ENCODE assay signal across 8 cellular contexts in genomic region chr4:184475096-184475461, GRCh38. TPM values are rescaled to one million over a fixed set of nuclear protein-coding genes. Genes with fewer than 3 reads are reported as not detected.
DNase-seq lines count a peak whose midpoint lies in the region; ATAC-seq and TF ChIP-seq lines count a peak whose summit lies in the region.

No MANE protein-coding gene starts in this region.

- no peak for TF ChIP-seq CTCF in WERI-Rb-1 (IDR thresholded peaks at IDR 0.05; ENCODE audit: low read depth, low read length)
- no peak for TF ChIP-seq CTCF in chondrocyte (IDR thresholded peaks at IDR 0.05)

- H3K27ac ChIP-seq in CD4-positive, CD25-positive, alpha-beta regulatory T cell (ENCODE audit: insufficient read depth, low read length, poor library complexity, severe bottlenecking) = peak overlapping the region; percentile 97
- H3K27ac ChIP-seq in WERI-Rb-1 = peak overlapping the region; percentile 77

- H3K27me3 ChIP-seq in CD4-positive, CD25-positive, alpha-beta regulatory T cell (ENCODE audit: control insufficient read depth, insufficient read depth, low read length) = no peaks in the 10 kb centered on the region
- no peaks in the 10 kb centered on the region for H3K27me3 ChIP-seq in WERI-Rb-1 (ENCODE audit: insufficient read depth, low read depth, severe bottlenecking)

- H3K4me1 ChIP-seq in CD4-positive, CD25-positive, alpha-beta regulatory T cell (ENCODE audit: control insufficient read depth, insufficient read depth, low read length, poor library complexity, severe bottlenecking) = peaks cover 49% of the 10 kb centered on the region

- peaks cover 36 to 78% (median 58%) of the 10 kb centered on the region in 4 donors for H3K4me1 Mint-ChIP-seq in CD4-positive, CD25-positive, alpha-beta regulatory T cell
- peaks cover 17% of the 10 kb centered on the region for H3K4me1 Mint-ChIP-seq in chondrocyte (ENCODE audit: low read depth)

- no peaks in the 10 kb centered on the region for H3K9me3 ChIP-seq in CD4-positive, CD25-positive, alpha-beta regulatory T cell (ENCODE audit: control insufficient read depth in 2 of 2, low read length in 2 of 2)
- no peaks in the 10 kb centered on the region for H3K9me3 ChIP-seq in WERI-Rb-1 (ENCODE audit: severe bottlenecking)

- peaks cover 0 to 2% (median 0%) of the 10 kb centered on the region in 7 donors for H3K9me3 Mint-ChIP-seq in CD4-positive, CD25-positive, alpha-beta regulatory T cell
- no peaks in the 10 kb centered on the region for H3K9me3 Mint-ChIP-seq in chondrocyte (ENCODE audit: low read depth)

- H3K36me3 Mint-ChIP-seq in CD4-positive, CD25-positive, alpha-beta regulatory T cell = peaks cover 21% of the 10 kb centered on the region
- H3K36me3 Mint-ChIP-seq in chondrocyte (ENCODE audit: low read depth) = no peaks in the 10 kb centered on the region

- H3K27me3 Mint-ChIP-seq in CD4-positive, CD25-positive, alpha-beta regulatory T cell = no peaks in the 10 kb centered on the region
- no peaks in the 10 kb centered on the region for H3K27me3 Mint-ChIP-seq in chondrocyte (ENCODE audit: low read depth)

- H3K4me3 Mint-ChIP-seq in CD4-positive, CD25-positive, alpha-beta regulatory T cell = peak overlapping the region; percentile 94 to 100 (median 99)
- peak overlapping the region; percentile 89 for H3K4me3 Mint-ChIP-seq in chondrocyte (ENCODE audit: unreplicated experiment)

- DNase-seq in CD4-positive, CD25-positive, alpha-beta regulatory T cell = peak in 2 of 3 donors; percentile 46 to 66
- DNase-seq in WERI-Rb-1 (peak; percentile 39), chondrocyte (ENCODE audit: low spot score) (no peak), left lobe of liver (ENCODE audit: low spot score) (peak; percentile 58), NOMO-1 treated with dmso at 0.1 percent for 144 hours (lab: John Stamatoyannopoulos, UW; ENCODE audit: unreplicated experiment) (no peak)
- DNase-seq in stimulated activated CD4-positive, alpha-beta T cell treated with anti-CD3 and anti-CD28 coated beads, Interleukin-4, amount 100 ng/mL, for 24 hours = peak; percentile 77

- ATAC-seq in CD4-positive, CD25-positive, alpha-beta regulatory T cell (ENCODE audit: low read depth in 2 of 2) = peak; percentile 10 to 22
- ATAC-seq in GM19397 (IDR thresholded peaks at IDR 0.05; ENCODE audit: unreplicated experiment) = peak; percentile 7
- peak; percentile 15 for ATAC-seq in HG03520 (IDR thresholded peaks at IDR 0.05; ENCODE audit: unreplicated experiment)
- no peak for ATAC-seq in left lobe of liver

- peak overlapping the region; percentile 95 to 99 (median 99) for H3K27ac Mint-ChIP-seq in CD4-positive, CD25-positive, alpha-beta regulatory T cell
- H3K27ac Mint-ChIP-seq in chondrocyte (ENCODE audit: unreplicated experiment) = peak overlapping the region; percentile 94

- H3K36me3 ChIP-seq in CD4-positive, CD25-positive, alpha-beta regulatory T cell (ENCODE audit: control insufficient read depth, insufficient read depth, low read length) = no peaks in the 10 kb centered on the region
- no peaks in the 10 kb centered on the region for H3K36me3 ChIP-seq in WERI-Rb-1

- H3K4me3 ChIP-seq in CD4-positive, CD25-positive, alpha-beta regulatory T cell (ENCODE audit: low read depth, low read length) = peak overlapping the region; percentile 98
- peak overlapping the region; percentile 92 for H3K4me3 ChIP-seq in WERI-Rb-1 (ENCODE audit: low read depth, low read length)

RNA-seq across cellular contexts. Expression of gene IRF2, which starts 0.7 kb away (rescaled TPM):
- 63.4 TPM for total RNA-seq in CD4-positive, CD25-positive, alpha-beta regulatory T cell
- polyA plus RNA-seq in CD4-positive, CD25-positive, alpha-beta regulatory T cell = 100 to 1,000 TPM in 2 of 4 donors, 10 to 100 TPM in 2; 96.8 to 112 (median 102) TPM
- total RNA-seq in chondrocyte (11.7 to 13.2 TPM (median 12.2 TPM) in 3 replicates), left lobe of liver (30.5 TPM)

Comparison
In these comparisons a context has a peak if more than half of its experiments do, and no peak if none do; other contexts are left out.
1. DNase-seq: peak in CD4-positive, CD25-positive, alpha-beta regulatory T cell (2 of 3), WERI-Rb-1 (single experiment), left lobe of liver (single experiment) and stimulated activated CD4-positive, alpha-beta T cell treated with anti-CD3 and anti-CD28 coated beads, Interleukin-4, amount 100 ng/mL, for 24 hours (single experiment); none in chondrocyte (single experiment) and NOMO-1 treated with dmso at 0.1 percent for 144 hours (single experiment).